Comparison of ENCODE assay signal across 27 cellular contexts in the genomic region with DNA sequence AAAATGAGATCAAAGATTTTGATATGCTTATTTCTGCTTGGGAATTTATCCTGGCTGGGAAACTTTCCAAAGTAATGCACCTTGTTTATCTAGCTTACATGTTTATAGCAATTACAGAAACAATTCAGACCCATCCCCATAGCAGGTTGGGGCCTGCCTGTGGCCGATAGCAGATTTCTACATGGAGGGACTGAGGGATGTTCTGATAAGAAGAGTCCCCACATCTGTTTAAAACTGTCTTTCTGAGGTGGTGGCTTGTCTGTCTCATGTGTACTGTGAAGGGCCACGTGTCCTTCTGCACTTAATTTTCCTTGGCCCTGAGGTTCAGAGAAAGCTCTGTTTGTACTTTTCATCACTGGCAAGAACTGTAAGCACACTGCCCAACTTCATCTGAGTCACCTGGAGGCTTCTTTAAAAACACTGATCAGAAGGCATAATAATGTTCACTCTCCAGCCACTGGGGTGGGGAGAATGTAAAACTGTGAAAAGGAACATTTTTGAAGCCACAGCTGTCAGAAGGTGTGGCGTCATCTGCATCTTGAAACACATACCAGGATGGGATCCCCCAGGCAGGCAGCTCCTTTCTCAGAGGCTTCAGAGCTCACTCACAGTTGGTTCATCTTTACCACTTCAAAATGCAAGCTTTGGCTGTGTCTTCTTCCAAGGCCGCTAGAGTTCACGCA.
DNase-seq lines count a peak whose midpoint lies in the region; ATAC-seq, FAIRE-seq and TF ChIP-seq lines count a peak whose summit lies in the region.
"Had no signal": no experiment of that assay in that cellular context is flagged by ENCODE, and none has a peak within 500 bp of the region (broad histone marks: within the 10 kb centered on the region; RNA-seq: fewer than 3 reads in every experiment).

No MANE protein-coding gene starts in this region.

- no peaks in the 10 kb centered on the region for H3K9me1 ChIP-seq in K562 (ENCODE audit: control insufficient read depth, insufficient read depth, low read length)

- H4K20me1 ChIP-seq in K562 (replicated peaks; ENCODE audit: control insufficient read depth, insufficient read depth, low read length) (no peaks in the 10 kb centered on the region), neural progenitor cell (ENCODE audit: low read depth) (peaks cover 27% of the 10 kb centered on the region)

- in situ Hi-C loops in K562 (cut with MboI): no loop called here

- TF ChIP-seq RAD21 in K562 (CRISPR knock-in tag; conservative IDR thresholded peaks at IDR 0.05 in 1 of 2, IDR thresholded peaks at IDR 0.05 in 1 of 2): no peak

- no TSS peak for BruUV-seq in K562 (replicated peaks; lab: Mats Ljungman, UMichigan)

- POLR2A ChIA-PET in K562 (lab: Yijun Ruan, JAX): interaction anchor here (1.6 to 2.2 kb wide), 2 partner anchors 10 to 19 kb away, joined by 4 to 6 read pairs; no protein-coding TSS in a partner anchor

- no peak overlapping the region for H2AFZ ChIP-seq in K562 (ENCODE audit: low read depth, low read length)
- no peak overlapping the region for H2AFZ ChIP-seq in neural progenitor cell (replicated peaks)

- H3K27me3 ChIP-seq in K562 (ENCODE audit: control insufficient read depth in 2 of 2, insufficient read depth in 2 of 2, low read length in 2 of 2): no peaks in the 10 kb centered on the region
- H3K27me3 ChIP-seq in neural progenitor cell: no peaks in the 10 kb centered on the region
- H3K27me3 ChIP-seq: Peyer's patch, SJSA1, uterus had no signal

- H3K79me2 ChIP-seq in K562 (ENCODE audit: control insufficient read depth, insufficient read depth, low read length): no peaks in the 10 kb centered on the region
- peaks cover 44% of the 10 kb centered on the region for H3K79me2 ChIP-seq in neural progenitor cell (ENCODE audit: low read depth)

- H3K4me3 ChIP-seq in K562 (no peak overlapping the region), neural progenitor cell (no peak overlapping the region)
- H3K4me3 ChIP-seq: Peyer's patch, SJSA1, uterus had no signal

- peaks cover 46% of the 10 kb centered on the region for H3K4me1 Mint-ChIP-seq in neural progenitor cell
- H3K4me1 Mint-ChIP-seq: CD4-positive, CD25-positive, alpha-beta regulatory T cell; IgD-negative memory B cell had no signal

- TF ChIP-seq POLR2A in K562 (conservative IDR thresholded peaks at IDR 0.05) (no peak), GM18505 (IDR thresholded peaks at IDR 0.05; ENCODE audit: borderline replicate concordance, extremely low read depth, insufficient read depth, insufficient read length) (no peak)

- H3K9ac ChIP-seq in K562 (ENCODE audit: insufficient read depth in 1 of 2, low read depth in 2 of 2, low read length in 2 of 2): no peak overlapping the region
- H3K9ac ChIP-seq in neural progenitor cell: no peak overlapping the region

- no peak overlapping the region for H3K4me2 ChIP-seq in K562 (ENCODE audit: insufficient read depth, low read length)
- H3K4me2 ChIP-seq in neural progenitor cell: no peak overlapping the region

- ATAC-seq in K562: peak; percentile 51
- no peak for ATAC-seq in GM18505 (IDR thresholded peaks at IDR 0.05; ENCODE audit: unreplicated experiment)
- ATAC-seq in GM21390 (IDR thresholded peaks at IDR 0.05; ENCODE audit: unreplicated experiment): no peak
- ATAC-seq: esophagus mucosa, right cardiac atrium had no signal

- peaks cover 88% of the 10 kb centered on the region for H3K36me3 Mint-ChIP-seq in neural progenitor cell
- H3K36me3 Mint-ChIP-seq: CD4-positive, CD25-positive, alpha-beta regulatory T cell; IgD-negative memory B cell had no signal

- no peaks in the 10 kb centered on the region for H3K9me3 Mint-ChIP-seq in neural progenitor cell
- H3K9me3 Mint-ChIP-seq: IgD-negative memory B cell; T-helper 1 cell treated with Interleukin-12 subunit alpha and Interleukin-12 subunit beta and Interleukin-4 antibody, amounts not matched to agents 30 μg/mL and 1 μg/mL, for 36 hours had no signal

- WGBS in K562 (ENCODE audit: insufficient coverage, low coverage, missing lambda C conversion rate): 57% methylated on average over 5 of the region's 5 CpGs

- CTCF ChIA-PET in K562 (lab: Yijun Ruan, JAX; ENCODE audit: low intra/inter-chr PET ratio): no interaction called here

- peak; percentile 16 for DNase-seq in stimulated activated CD4-positive, alpha-beta T cell treated with anti-CD3 and anti-CD28 coated beads, Interleukin-1b, Interleukin-23, amount 100 ng/mL, for 48 hours
- no peak for DNase-seq in stimulated activated CD4-positive, alpha-beta T cell treated with anti-CD3 and anti-CD28 coated beads, Interleukin-15, amount 100 ng/mL, for 24 hours
- DNase-seq in K562 (ENCODE audit: extremely low read depth in 1 of 4, low spot score in 3 of 4) (peak; percentile 52 to 65 (median 56)), neural progenitor cell (ENCODE audit: low spot score) (no peak), Ammon's horn (ENCODE audit: low spot score) (no peak), pons (ENCODE audit: low spot score) (no peak)
- DNase-seq: activated CD8-positive, alpha-beta memory T cell treated with anti-CD3 and anti-CD28 coated beads, Interleukin-2, amount 50 U/mL, for 48 hours; activated naive CD4-positive, alpha-beta T cell treated with Interleukin-2 at 50 U/mL for 16 hours; aorta; CD4-positive, CD25-positive, alpha-beta regulatory T cell; cerebellar nuclear complex; effector CD8-positive, alpha-beta T cell; GDM1; kidney glomerular epithelial cell; mammary epithelial cell; NCI-H1436; NCI-H2107; occipital lobe; Peyer's patch; right cardiac atrium; uterus had no signal

- TF ChIP-seq CTCF in K562 (IDR thresholded peaks at IDR 0.05 in 2 of 3, conservative IDR thresholded peaks at IDR 0.05 in 1 of 3; ENCODE audit: insufficient read depth in 2 of 3, low read depth in 1 of 3, low read length in 3 of 3) (no peak), neural progenitor cell (IDR thresholded peaks at IDR 0.05) (no peak)

- H3K36me3 ChIP-seq in K562 (ENCODE audit: control insufficient read depth, insufficient read depth, low read length) (peaks cover 66% of the 10 kb centered on the region), neural progenitor cell (peaks cover 6% of the 10 kb centered on the region)
- H3K36me3 ChIP-seq: Peyer's patch, uterus had no signal

- no peak overlapping the region for H3K4me3 Mint-ChIP-seq in neural progenitor cell
- H3K4me3 Mint-ChIP-seq: CD4-positive, CD25-positive, alpha-beta regulatory T cell; IgD-negative memory B cell; T-helper 1 cell treated with Interleukin-12 subunit alpha and Interleukin-12 subunit beta and Interleukin-4 antibody, amounts not matched to agents 30 μg/mL and 1 μg/mL, for 36 hours had no signal

- H3K9me3 ChIP-seq in K562 (replicated peaks; ENCODE audit: control insufficient read depth, insufficient read depth, low read depth, low read length): no peaks in the 10 kb centered on the region
- no peaks in the 10 kb centered on the region for H3K9me3 ChIP-seq in neural progenitor cell (ENCODE audit: low read depth)
- H3K9me3 ChIP-seq: Peyer's patch, SJSA1, uterus had no signal

- H3K27ac ChIP-seq in K562 (ENCODE audit: extremely low read depth, low read depth, low read length) (no peak overlapping the region), neural progenitor cell (no peak overlapping the region)
- H3K27ac ChIP-seq: Peyer's patch, SJSA1, uterus had no signal

- peak overlapping the region; percentile 55 for H3K27ac Mint-ChIP-seq in neural progenitor cell
- H3K27ac Mint-ChIP-seq: CD4-positive, CD25-positive, alpha-beta regulatory T cell; IgD-negative memory B cell; T-helper 1 cell treated with Interleukin-12 subunit alpha and Interleukin-12 subunit beta and Interleukin-4 antibody, amounts not matched to agents 30 μg/mL and 1 μg/mL, for 36 hours had no signal

- peak; percentile 70 for FAIRE-seq in K562 (lab: Jason Lieb, UNC)

- H3K27me3 Mint-ChIP-seq in neural progenitor cell (ENCODE audit: insufficient read depth, low read depth): peaks cover 3% of the 10 kb centered on the region

- intact Hi-C loops in K562 (cut with micrococcal nuclease): no loop called here

- no peak for TF ChIP-seq EP300 in K562 (IDR thresholded peaks at IDR 0.05; ENCODE audit: low read length)

- peaks cover 15% of the 10 kb centered on the region for H3F3A ChIP-seq in neural progenitor cell (ENCODE audit: low read depth)

- H3K4me1 ChIP-seq in K562 (replicated peaks in 1 of 2; ENCODE audit: control insufficient read depth in 2 of 2, insufficient read depth in 2 of 2, low read length in 2 of 2) (peaks cover 0 to 3% of the 10 kb centered on the region in 2 experiments; a peak in 2 of 5 replicates), neural progenitor cell (peaks cover 18% of the 10 kb centered on the region)
- H3K4me1 ChIP-seq: SJSA1, uterus had no signal

TF ChIP-seq in K562, 482 proteins besides CTCF, POLR2A, EP300 and RAD21 (continues in another document):
- TF ChIP-seq CBFB (CRISPR knock-in tag; IDR thresholded peaks at IDR 0.05) (no peak), KDM1A (IDR thresholded peaks at IDR 0.05) (peak; percentile 24 to 41; a peak in 1 of 4 replicates), POLR2H (tag; IDR thresholded peaks at IDR 0.05; ENCODE audit: low read depth) (no peak), SMAD3 (CRISPR knock-in tag; conservative IDR thresholded peaks at IDR 0.05) (no peak), NR4A1 (CRISPR knock-in tag; IDR thresholded peaks at IDR 0.05) (0 out of 2 replicates have a peak, but pooled peaks have one; percentile 18), NR4A1 (tag; IDR thresholded peaks at IDR 0.05) (no peak), TAL1 (IDR thresholded peaks at IDR 0.05) (peak; percentile 57), ARID1B (IDR thresholded peaks at IDR 0.05) (peak; percentile 67; the same call in 1 of the 2 replicates), ZNF316 (IDR thresholded peaks at IDR 0.05) (no peak), TCF3 (CRISPR knock-in tag; IDR thresholded peaks at IDR 0.05) (peak; percentile 82), JUND (IDR thresholded peaks at IDR 0.05; ENCODE audit: borderline replicate concordance, low read depth, low read length) (no peak), JUND (tag; IDR thresholded peaks at IDR 0.05; ENCODE audit: borderline replicate concordance, low read depth, low read length) (0 out of 3 replicates have a peak, but pooled peaks have one; percentile 15), CBFA2T2 (conservative IDR thresholded peaks at IDR 0.05) (peak; percentile 76)
- TF ChIP-seq, protein P1, sequence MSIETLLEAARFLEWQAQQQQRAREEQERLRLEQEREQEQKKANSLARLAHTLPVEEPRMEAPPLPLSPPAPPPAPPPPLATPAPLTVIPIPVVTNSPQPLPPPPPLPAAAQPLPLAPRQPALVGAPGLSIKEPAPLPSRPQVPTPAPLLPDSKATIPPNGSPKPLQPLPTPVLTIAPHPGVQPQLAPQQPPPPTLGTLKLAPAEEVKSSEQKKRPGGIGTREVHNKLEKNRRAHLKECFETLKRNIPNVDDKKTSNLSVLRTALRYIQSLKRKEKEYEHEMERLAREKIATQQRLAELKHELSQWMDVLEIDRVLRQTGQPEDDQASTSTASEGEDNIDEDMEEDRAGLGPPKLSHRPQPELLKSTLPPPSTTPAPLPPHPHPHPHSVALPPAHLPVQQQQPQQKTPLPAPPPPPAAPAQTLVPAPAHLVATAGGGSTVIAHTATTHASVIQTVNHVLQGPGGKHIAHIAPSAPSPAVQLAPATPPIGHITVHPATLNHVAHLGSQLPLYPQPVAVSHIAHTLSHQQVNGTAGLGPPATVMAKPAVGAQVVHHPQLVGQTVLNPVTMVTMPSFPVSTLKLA (conservative IDR thresholded peaks at IDR 0.05): peak in 1 of 2 experiments; percentile 49; a peak in 2 of 4 replicates

Comparison
In these comparisons a context has a peak if more than half of its experiments do, and no peak if none do; other contexts are left out.
1. DNase-seq: peak in stimulated activated CD4-positive, alpha-beta T cell treated with anti-CD3 and anti-CD28 coated beads, Interleukin-1b, Interleukin-23, amount 100 ng/mL, for 48 hours (single experiment) and K562 (4 of 4); none in stimulated activated CD4-positive, alpha-beta T cell treated with anti-CD3 and anti-CD28 coated beads, Interleukin-15, amount 100 ng/mL, for 24 hours (single experiment), neural progenitor cell (single experiment), Ammon's horn (single experiment) and pons (single experiment).